In genomic region chr17:74892974-74893911, GRCh38 we compare ENCODE assay signal across 10 cellular contexts. TPM values are rescaled to one million over a fixed set of nuclear protein-coding genes. Genes with fewer than 3 reads are reported as not detected.
A peak's percentile ranks its signal among the peaks of the same experiment; 100 is the strongest.
DNase-seq lines count a peak whose midpoint lies in the region; ATAC-seq and TF ChIP-seq lines count a peak whose summit lies in the region.
"Had no signal": no experiment of that assay in that cellular context is flagged by ENCODE, and none has a peak within 500 bp of the region (broad histone marks: within the 10 kb centered on the region; RNA-seq: fewer than 3 reads in every experiment).

TSS of gene FADS6 (minus strand) at chr17:74893633. CDS start at chr17:74893595, 38 bp downstream.

- H3K4me1 Mint-ChIP-seq in CD4-positive, alpha-beta memory T cell = peaks cover 2 to 5% (median 3%) of the 10 kb centered on the region in 4 donors
- H3K4me1 Mint-ChIP-seq in T-cell = peaks cover 0 to 8% (median 3%) of the 10 kb centered on the region in 3 donors
- H3K4me1 Mint-ChIP-seq in nephron progenitor cell = peaks cover 29% of the 10 kb centered on the region

- POLR2A ChIA-PET in CD4-positive, alpha-beta memory T cell (lab: Charles Lee; ENCODE audit: partially characterized antibody) = interaction anchor here (0.6 kb wide), 1 partner anchor 11 kb away, joined by 3 read pairs; no protein-coding TSS in a partner anchor
- POLR2A ChIA-PET in T-cell (lab: Charles Lee) = no interaction called here

- no peaks in the 10 kb centered on the region for H3K4me1 ChIP-seq in CD4-positive, alpha-beta memory T cell (ENCODE audit: insufficient read depth, low read length)
- no peaks in the 10 kb centered on the region for H3K4me1 ChIP-seq in foreskin keratinocyte

- H3K27me3 Mint-ChIP-seq in CD4-positive, alpha-beta memory T cell = peaks cover 29 to 35% of the 10 kb centered on the region in 2 donors
- H3K27me3 Mint-ChIP-seq in T-cell = peaks cover 28 to 46% of the 10 kb centered on the region in 2 donors
- peaks cover 99% of the 10 kb centered on the region for H3K27me3 Mint-ChIP-seq in nephron progenitor cell (ENCODE audit: low read depth, poor library complexity)

- H3K36me3 ChIP-seq in CD4-positive, alpha-beta memory T cell (ENCODE audit: insufficient read depth, low read length) = no peaks in the 10 kb centered on the region

- H3K4me3 Mint-ChIP-seq in CD4-positive, alpha-beta memory T cell = peak within 1 kb of the TSS; percentile 58 to 84 (median 75)
- H3K4me3 Mint-ChIP-seq in T-cell (peak within 1 kb of the TSS; percentile 53 to 74 (median 67)), nephron progenitor cell (peak within 1 kb of the TSS; percentile 78)

- H3K36me3 Mint-ChIP-seq in CD4-positive, alpha-beta memory T cell = no peaks in the 10 kb centered on the region
- H3K36me3 Mint-ChIP-seq in T-cell (no peaks in the 10 kb centered on the region), nephron progenitor cell (ENCODE audit: low read depth) (no peaks in the 10 kb centered on the region)

- ATAC-seq in T-cell (replicated peaks in 1 of 4) = peak; percentile 61 to 78 (median 70)
- ATAC-seq in foreskin keratinocyte = peak; percentile 34
- no peak for ATAC-seq in GM19463 (IDR thresholded peaks at IDR 0.05; ENCODE audit: unreplicated experiment)
- ATAC-seq in GM21737 (IDR thresholded peaks at IDR 0.05; ENCODE audit: unreplicated experiment) = no peak

- CTCF ChIA-PET in CD4-positive, alpha-beta memory T cell (lab: Charles Lee; ENCODE audit: partially characterized antibody) = no interaction called here
- CTCF ChIA-PET in T-cell (lab: Charles Lee) = interaction anchor here in 1 of 2 donors (0.5 kb wide), 1 partner anchor 11 kb away, joined by 3 read pairs; no protein-coding TSS in a partner anchor

- H3K9me3 ChIP-seq in CD4-positive, alpha-beta memory T cell (ENCODE audit: control insufficient read depth in 1 of 2, low read length in 2 of 2) = no peaks in the 10 kb centered on the region

- intact Hi-C loops in CD4-positive, alpha-beta memory T cell (cut with micrococcal nuclease) = no loop called here

- no peak for TF ChIP-seq CTCF in foreskin keratinocyte (conservative IDR thresholded peaks at IDR 0.05)
- TF ChIP-seq CTCF in nephron progenitor cell (IDR thresholded peaks at IDR 0.05) = no peak

- DNase-seq in CD4-positive, alpha-beta memory T cell = peak in 2 of 5 donors; percentile 6 to 10
- peak in 2 of 34 experiments; percentile 6 to 7 for DNase-seq in T-cell
- no peak for DNase-seq in foreskin keratinocyte
- peak; percentile 60 for DNase-seq in nephron progenitor cell
- no peak for DNase-seq in NCI-H524 treated with DMSO at 0.1 percent for 48 hours (lab: John Stamatoyannopoulos, UW)
- no peak for DNase-seq in NCI-H1436 treated with DMSO at 0.1 percent for 48 hours (lab: John Stamatoyannopoulos, UW)

- peaks cover 9% of the 10 kb centered on the region for H3K27me3 ChIP-seq in CD4-positive, alpha-beta memory T cell (ENCODE audit: insufficient read depth, low read length)
- H3K27me3 ChIP-seq in foreskin keratinocyte = peaks cover 66% of the 10 kb centered on the region

- H3K27ac Mint-ChIP-seq in CD4-positive, alpha-beta memory T cell = peak within 1 kb of the TSS in 1 of 7 donors; percentile 42
- H3K27ac Mint-ChIP-seq in T-cell (peak within 1 kb of the TSS in 1 of 2 donors; percentile 34), nephron progenitor cell (no peak within 1 kb of the TSS)

- H3K9me3 Mint-ChIP-seq in CD4-positive, alpha-beta memory T cell = peaks cover 0 to 2% (median 0%) of the 10 kb centered on the region in 8 donors
- H3K9me3 Mint-ChIP-seq in T-cell = no peaks in the 10 kb centered on the region
- no peaks in the 10 kb centered on the region for H3K9me3 Mint-ChIP-seq in nephron progenitor cell

- H3K4me3 ChIP-seq in CD4-positive, alpha-beta memory T cell (ENCODE audit: low read length in 2 of 2) = peak within 1 kb of the TSS in 1 of 2 donors; percentile 19

- H3K27ac ChIP-seq in CD4-positive, alpha-beta memory T cell (ENCODE audit: low read depth, low read length) = no peak within 1 kb of the TSS
- H3K27ac ChIP-seq in foreskin keratinocyte = no peak within 1 kb of the TSS
- H3K27ac ChIP-seq: RWPE1 had no signal

RNA-seq across cellular contexts. Expression of gene FADS6, which starts in this region (rescaled TPM):
- not detected for total RNA-seq in CD4-positive, alpha-beta memory T cell
- polyA plus RNA-seq in CD4-positive, alpha-beta memory T cell = not detected
- total RNA-seq in T-cell (not detected), foreskin keratinocyte (not detected in 2 replicates)
- not detected in 2 replicates for polyA plus RNA-seq in foreskin keratinocyte
- total RNA-seq: Daoy had no signal

Comparison
In these comparisons a context has a peak if more than half of its experiments do, and no peak if none do; other contexts are left out.
1. Peak in ATAC-seq in T-cell; RNA of the gene not detected or under 1 TPM.
2. Peak in ATAC-seq in foreskin keratinocyte; RNA of the gene not detected or under 1 TPM.